18 cellular contexts compared by ENCODE assay signal in the genomic region with DNA sequence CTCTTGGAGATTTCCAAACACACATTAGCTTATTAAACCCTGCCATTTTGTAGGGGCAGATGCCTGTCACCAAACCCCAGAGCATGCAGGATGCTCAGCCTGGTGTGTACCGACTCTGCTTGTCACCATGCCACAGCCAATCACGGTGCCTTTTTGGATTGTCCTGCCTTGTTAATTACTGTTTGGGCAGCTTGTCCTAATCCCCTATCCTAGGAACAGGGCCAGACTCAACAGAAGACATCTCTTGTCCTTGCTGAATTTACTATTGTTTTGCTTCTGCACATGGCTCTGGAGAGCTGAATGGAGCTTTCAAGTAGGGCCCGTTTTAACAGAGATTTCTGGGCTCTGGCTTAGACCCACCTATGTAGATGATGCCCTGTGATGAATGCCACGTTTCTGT.
"Had no signal": no experiment of that assay in that cellular context is flagged by ENCODE, and none has a peak within 500 bp of the region (broad histone marks: within the 10 kb centered on the region; RNA-seq: fewer than 3 reads in every experiment).

No MANE protein-coding gene starts in this region.

- H3K36me3 ChIP-seq: colonic mucosa, gastroesophageal sphincter, lower lobe of right lung, uterus had no signal

- H3K4me1 ChIP-seq: colonic mucosa, gastroesophageal sphincter, lower lobe of right lung, uterus had no signal

- H3K27me3 ChIP-seq: colonic mucosa, hepatocyte, uterus had no signal

- DNase-seq: activated CD4-positive, alpha-beta T cell treated with anti-CD3 and anti-CD28 coated beads, Interleukin-2, amount 50 U/mL, for 48 hours; activated CD4-positive, CD25-positive, alpha-beta regulatory T cell treated with anti-CD3 and anti-CD28 coated beads, Interleukin-2, amount 50 U/mL, for 72 hours; activated CD8-positive, alpha-beta memory T cell treated with anti-CD3 and anti-CD28 coated beads, Interleukin-2, amount 10 ng/mL, durations not matched to agents 7 days and 5 days; activated effector memory CD4-positive, alpha-beta T cell treated with Interleukin-2 at 50 U/mL for 16 hours; activated T-cell treated with anti-CD3 and anti-CD28 coated beads, Interleukin-2, amount 50 U/mL, for 24 hours; aorta; colonic mucosa; effector memory CD4-positive, alpha-beta T cell; left cardiac atrium; lower lobe of right lung; mucosa of descending colon; naive thymus-derived CD8-positive, alpha-beta T cell; stimulated activated CD4-positive, alpha-beta T cell treated with anti-CD3 and anti-CD28 coated beads, Interleukin-2, amount 100 ng/mL, for 48 hours; SW 1271; T-helper 9 cell; uterus had no signal

- H3K4me3 ChIP-seq: colonic mucosa, gastroesophageal sphincter, hepatocyte, lower lobe of right lung, mucosa of descending colon, uterus had no signal

- H3K9me3 ChIP-seq: colonic mucosa, lower lobe of right lung, mucosa of descending colon, uterus had no signal
